28 cellular contexts compared by ENCODE assay signal in the genomic region with DNA sequence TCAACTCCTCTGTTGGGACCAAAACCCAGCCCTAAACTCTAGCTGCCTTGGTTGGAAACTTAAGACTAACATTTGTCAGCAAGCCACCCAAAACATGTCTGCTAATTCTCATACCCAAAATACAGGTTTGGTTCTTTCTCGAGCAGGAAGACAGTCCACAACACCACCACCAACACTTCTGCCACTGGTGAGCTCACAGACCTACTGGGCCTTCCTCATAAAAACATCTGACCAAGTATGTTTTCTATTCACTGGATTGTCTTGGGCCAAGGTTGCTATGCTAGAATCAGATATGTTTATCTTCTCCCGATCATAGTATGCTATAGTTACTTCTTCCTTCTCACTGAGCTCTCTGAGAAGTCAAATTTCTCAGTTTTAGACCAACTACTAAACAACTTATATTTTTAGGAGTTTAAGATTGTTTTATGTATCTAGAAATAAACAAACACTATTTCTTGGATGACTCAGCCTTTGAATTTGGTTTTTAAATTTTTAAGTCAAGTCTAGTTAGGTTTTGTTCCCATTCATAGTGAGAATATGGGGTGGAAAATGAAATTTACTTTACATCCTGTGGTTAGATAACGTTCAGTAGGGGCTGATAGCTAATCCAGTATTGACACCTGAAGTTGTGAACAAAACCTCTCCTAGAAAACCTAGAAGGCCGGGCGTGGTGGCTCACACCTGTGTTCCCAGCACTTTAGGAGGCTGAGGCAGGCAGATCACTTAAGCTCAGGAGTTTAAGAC.
DNase-seq lines count a peak whose midpoint lies in the region; ATAC-seq and TF ChIP-seq lines count a peak whose summit lies in the region.
"Had no signal": no experiment of that assay in that cellular context is flagged by ENCODE, and none has a peak within 500 bp of the region (broad histone marks: within the 10 kb centered on the region; RNA-seq: fewer than 3 reads in every experiment).

No MANE protein-coding gene starts in this region.

- H3K36me3 ChIP-seq in psoas muscle (ENCODE audit: insufficient read depth in 1 of 2, low read depth in 1 of 2), result no peaks in the 10 kb centered on the region
- H3K36me3 ChIP-seq: thoracic aorta had no signal

- peaks cover 16% of the 10 kb centered on the region for H3K4me1 Mint-ChIP-seq in activated CD8-positive, alpha-beta memory T cell treated with anti-CD3 and anti-CD28 coated beads, Interleukin-2, amount 10 ng/mL, durations not matched to agents 7 days and 5 days
- H3K4me1 Mint-ChIP-seq: IgD-negative memory B cell; naive thymus-derived CD4-positive, alpha-beta T cell had no signal

- intact Hi-C loops in psoas muscle (cut with DNase I), result no loop called here

- no peaks in the 10 kb centered on the region for H3K4me1 ChIP-seq in psoas muscle
- H3K4me1 ChIP-seq: Caco-2 had no signal

- no peak for DNase-seq in activated CD8-positive, alpha-beta memory T cell treated with anti-CD3 and anti-CD28 coated beads, Interleukin-2, amount 10 ng/mL, durations not matched to agents 7 days and 5 days
- DNase-seq in activated CD8-positive, alpha-beta memory T cell treated with anti-CD3 and anti-CD28 coated beads, Interleukin-2, amount 50 U/mL, for 4 hours, result no peak
- DNase-seq in psoas muscle (no peak), NCI-H2029 (lab: John Stamatoyannopoulos, UW) (no peak), NCI-H345 (lab: John Stamatoyannopoulos, UW) (no peak), NCI-H1436 (lab: John Stamatoyannopoulos, UW) (no peak)
- DNase-seq: activated CD8-positive, alpha-beta T cell treated with anti-CD3 and anti-CD28 coated beads for 36 hours; activated gamma-delta T cell treated with Interleukin-2 at 50 U/mL for 16 hours; activated T-cell treated with anti-CD3 and anti-CD28 coated beads for 4 hours; Caco-2; cortex of kidney; effector memory CD8-positive, alpha-beta T cell; erythroblast; left ventricle myocardium superior; naive thymus-derived CD4-positive, alpha-beta T cell; NCI-H1105; NCI-H2081; NCI-H446; nucleus accumbens; PC-3; Right ventricle myocardium superior; stimulated activated naive CD8-positive, alpha-beta T cell treated with anti-CD3 and anti-CD28 coated beads, Interleukin-15, Interleukin-2, amounts not matched to agents 100 U/mL and 50 U/mL, for 24 hours had no signal

- no peaks in the 10 kb centered on the region for H3K9me3 ChIP-seq in psoas muscle
- H3K9me3 ChIP-seq: Caco-2, thoracic aorta had no signal

- no peaks in the 10 kb centered on the region for H3K27me3 ChIP-seq in psoas muscle (ENCODE audit: insufficient read depth in 3 of 3, low read length in 2 of 3)

- H3K4me3 Mint-ChIP-seq in activated CD8-positive, alpha-beta memory T cell treated with anti-CD3 and anti-CD28 coated beads, Interleukin-2, amount 10 ng/mL, durations not matched to agents 7 days and 5 days, result no peak overlapping the region
- H3K4me3 Mint-ChIP-seq: activated CD8-positive, alpha-beta T cell treated with anti-CD3 and anti-CD28 coated beads for 36 hours; effector memory CD8-positive, alpha-beta T cell; IgD-negative memory B cell; naive thymus-derived CD4-positive, alpha-beta T cell had no signal

- H3K36me3 Mint-ChIP-seq in activated CD8-positive, alpha-beta memory T cell treated with anti-CD3 and anti-CD28 coated beads, Interleukin-2, amount 10 ng/mL, durations not matched to agents 7 days and 5 days, result no peaks in the 10 kb centered on the region
- H3K36me3 Mint-ChIP-seq: naive thymus-derived CD4-positive, alpha-beta T cell had no signal

- CTCF ChIA-PET in activated CD8-positive, alpha-beta memory T cell treated with anti-CD3 and anti-CD28 coated beads, Interleukin-2, amount 10 ng/mL, durations not matched to agents 7 days and 5 days (lab: Charles Lee), result no interaction called here

- H3K9me3 Mint-ChIP-seq in activated CD8-positive, alpha-beta memory T cell treated with anti-CD3 and anti-CD28 coated beads, Interleukin-2, amount 10 ng/mL, durations not matched to agents 7 days and 5 days (ENCODE audit: low read depth), result no peaks in the 10 kb centered on the region
- H3K9me3 Mint-ChIP-seq: activated CD8-positive, alpha-beta T cell treated with anti-CD3 and anti-CD28 coated beads for 36 hours had no signal

- H3K27ac Mint-ChIP-seq in activated CD8-positive, alpha-beta memory T cell treated with anti-CD3 and anti-CD28 coated beads, Interleukin-2, amount 10 ng/mL, durations not matched to agents 7 days and 5 days, result no peak overlapping the region
- H3K27ac Mint-ChIP-seq: activated CD8-positive, alpha-beta T cell treated with anti-CD3 and anti-CD28 coated beads for 36 hours; effector memory CD8-positive, alpha-beta T cell; IgD-negative memory B cell; naive thymus-derived CD4-positive, alpha-beta T cell had no signal

- H3K27me3 Mint-ChIP-seq in activated CD8-positive, alpha-beta memory T cell treated with anti-CD3 and anti-CD28 coated beads, Interleukin-2, amount 10 ng/mL, durations not matched to agents 7 days and 5 days, result peaks cover 11% of the 10 kb centered on the region
- H3K27me3 Mint-ChIP-seq: IgD-negative memory B cell had no signal

- ATAC-seq in activated CD8-positive, alpha-beta memory T cell treated with anti-CD3 and anti-CD28 coated beads, Interleukin-2, amount 10 ng/mL, durations not matched to agents 7 days and 5 days, result peak; percentile 45
- ATAC-seq in HG02938 (IDR thresholded peaks at IDR 0.05; ENCODE audit: unreplicated experiment), result peak; percentile 73
- peak; percentile 47 for ATAC-seq in HG03521 (IDR thresholded peaks at IDR 0.05; ENCODE audit: unreplicated experiment)
- no peak for ATAC-seq in psoas muscle
- ATAC-seq: activated CD8-positive, alpha-beta T cell treated with anti-CD3 and anti-CD28 coated beads for 36 hours; effector memory CD8-positive, alpha-beta T cell; left ventricle myocardium superior; naive thymus-derived CD4-positive, alpha-beta T cell; PC-3; stimulated activated naive CD8-positive, alpha-beta T cell treated with anti-CD3 and anti-CD28 coated beads, Interleukin-15, Interleukin-2, amounts not matched to agents 100 U/mL and 50 U/mL, for 24 hours had no signal

- TF ChIP-seq CTCF in psoas muscle (IDR thresholded peaks at IDR 0.05), result no peak

- 79 to 80% (median 79%) methylated on average over 5 of the region's 5 CpGs for WGBS in psoas muscle, 3 donors

- H3K4me3 ChIP-seq in psoas muscle, result no peak overlapping the region
- H3K4me3 ChIP-seq: thoracic aorta had no signal

- H3K27ac ChIP-seq in psoas muscle, result no peak overlapping the region
- H3K27ac ChIP-seq: 22Rv1, C4-2B, thoracic aorta had no signal

Comparison
In these comparisons a context has a peak if more than half of its experiments do, and no peak if none do; other contexts are left out.
1. ATAC-seq: peak in activated CD8-positive, alpha-beta memory T cell treated with anti-CD3 and anti-CD28 coated beads, Interleukin-2, amount 10 ng/mL, durations not matched to agents 7 days and 5 days (single experiment), HG02938 (single experiment) and HG03521 (single experiment); none in psoas muscle (0 of 4).